Comparison of ENCODE assay signal across 25 cellular contexts in genomic region chr1:165494949-165495810, GRCh38. TPM values are rescaled to one million over a fixed set of nuclear protein-coding genes. Genes with fewer than 3 reads are reported as not detected.
"Had no signal": no experiment of that assay in that cellular context is flagged by ENCODE, and none has a peak within 500 bp of the region (broad histone marks: within the 10 kb centered on the region; RNA-seq: fewer than 3 reads in every experiment).

No MANE protein-coding gene starts in this region.

- DNase-seq: activated CD4-positive, alpha-beta memory T cell treated with anti-CD3 and anti-CD28 coated beads for 36 hours; activated CD4-positive, alpha-beta T cell treated with anti-CD3 and anti-CD28 coated beads for 36 hours; activated CD8-positive, alpha-beta memory T cell treated with anti-CD3 and anti-CD28 coated beads, Interleukin-2, amount 10 ng/mL, durations not matched to agents 7 days and 5 days; dorsolateral prefrontal cortex; heart left ventricle; left ventricle myocardium inferior; mammary epithelial cell; midbrain; right cardiac atrium; stimulated activated CD4-positive, alpha-beta T cell treated with anti-CD3 and anti-CD28 coated beads, Interleukin-15, amount 100 ng/mL, for 24 hours; stimulated activated CD4-positive, alpha-beta T cell treated with anti-CD3 and anti-CD28 coated beads, Interleukin-2, amount 100 ng/mL, for 48 hours; transverse colon had no signal

- H3K4me3 Mint-ChIP-seq: activated CD4-positive, alpha-beta memory T cell treated with anti-CD3 and anti-CD28 coated beads for 36 hours; activated CD4-positive, alpha-beta T cell treated with anti-CD3 and anti-CD28 coated beads for 36 hours; activated CD8-positive, alpha-beta memory T cell treated with anti-CD3 and anti-CD28 coated beads, Interleukin-2, amount 10 ng/mL, durations not matched to agents 7 days and 5 days; activated naive CD8-positive, alpha-beta T cell; neural progenitor cell; stimulated activated naive CD8-positive, alpha-beta T cell treated with anti-CD3 and anti-CD28 coated beads, Interleukin-15, Interleukin-2, amounts not matched to agents 100 ng/mL and 50 ng/mL, for 24 hours; T-helper 2 cell treated with Interferon-gamma antibody and Interleukin-4, amounts not matched to agents 5 μg/mL and 100 μg/mL, for 36 hours; WTC11 had no signal

- H3K27ac Mint-ChIP-seq: activated CD4-positive, alpha-beta memory T cell treated with anti-CD3 and anti-CD28 coated beads for 36 hours; activated CD4-positive, alpha-beta T cell treated with anti-CD3 and anti-CD28 coated beads for 36 hours; activated CD8-positive, alpha-beta memory T cell treated with anti-CD3 and anti-CD28 coated beads, Interleukin-2, amount 10 ng/mL, durations not matched to agents 7 days and 5 days; activated naive CD8-positive, alpha-beta T cell; neural progenitor cell; stimulated activated naive CD8-positive, alpha-beta T cell treated with anti-CD3 and anti-CD28 coated beads, Interleukin-15, Interleukin-2, amounts not matched to agents 100 ng/mL and 50 ng/mL, for 24 hours; T-helper 2 cell treated with Interferon-gamma antibody and Interleukin-4, amounts not matched to agents 5 μg/mL and 100 μg/mL, for 36 hours; WTC11 had no signal

- H3K36me3 Mint-ChIP-seq: activated CD4-positive, alpha-beta memory T cell treated with anti-CD3 and anti-CD28 coated beads for 36 hours; activated CD8-positive, alpha-beta memory T cell treated with anti-CD3 and anti-CD28 coated beads, Interleukin-2, amount 10 ng/mL, durations not matched to agents 7 days and 5 days; activated naive CD8-positive, alpha-beta T cell; neural progenitor cell; WTC11 had no signal

- H3K4me1 Mint-ChIP-seq: activated CD4-positive, alpha-beta T cell treated with anti-CD3 and anti-CD28 coated beads for 36 hours had no signal

- ATAC-seq: activated CD4-positive, alpha-beta T cell treated with anti-CD3 and anti-CD28 coated beads for 36 hours; activated CD8-positive, alpha-beta memory T cell treated with anti-CD3 and anti-CD28 coated beads, Interleukin-2, amount 10 ng/mL, durations not matched to agents 7 days and 5 days; heart left ventricle; right cardiac atrium; WTC11 had no signal

- H3K9me3 Mint-ChIP-seq: activated CD4-positive, alpha-beta memory T cell treated with anti-CD3 and anti-CD28 coated beads for 36 hours; neural progenitor cell; stimulated activated naive CD8-positive, alpha-beta T cell treated with anti-CD3 and anti-CD28 coated beads, Interleukin-15, Interleukin-2, amounts not matched to agents 100 ng/mL and 50 ng/mL, for 24 hours; T-helper 2 cell treated with Interferon-gamma antibody and Interleukin-4, amounts not matched to agents 5 μg/mL and 100 μg/mL, for 36 hours; WTC11 had no signal

RNA-seq across cellular contexts. Expression of gene LRRC52, which starts 48.6 kb away (rescaled TPM):
- total RNA-seq: activated CD4-positive, alpha-beta memory T cell treated with anti-CD3 and anti-CD28 coated beads for 36 hours; activated CD4-positive, alpha-beta T cell treated with anti-CD3 and anti-CD28 coated beads for 36 hours; activated CD8-positive, alpha-beta memory T cell treated with anti-CD3 and anti-CD28 coated beads, Interleukin-2, amount 10 ng/mL, durations not matched to agents 7 days and 5 days; fibroblast of lung; frontal cortex; kidney epithelial cell; mammary epithelial cell; myocyte; osteoblast; prostate gland; right cardiac atrium; suprapubic skin; transverse colon; vagina; WTC11 had no signal
- polyA plus RNA-seq: fibroblast of lung, mammary epithelial cell had no signal

RNA-seq across cellular contexts. Expression of gene RXRG, which starts 50.3 kb away (rescaled TPM):
- total RNA-seq: activated CD8-positive, alpha-beta memory T cell treated with anti-CD3 and anti-CD28 coated beads, Interleukin-2, amount 10 ng/mL, durations not matched to agents 7 days and 5 days; kidney epithelial cell; mammary epithelial cell; osteoblast; vagina; WTC11 had no signal
- polyA plus RNA-seq: mammary epithelial cell had no signal
